Comparison of ENCODE assay signal across 15 cellular contexts in genomic region chr3:365268-365667, GRCh38.
A peak's percentile ranks its signal among the peaks of the same experiment; 100 is the strongest.
DNase-seq lines count a peak whose midpoint lies in the region; ATAC-seq, FAIRE-seq and TF ChIP-seq lines count a peak whose summit lies in the region.
"Had no signal": no experiment of that assay in that cellular context is flagged by ENCODE, and none has a peak within 500 bp of the region (broad histone marks: within the 10 kb centered on the region; RNA-seq: fewer than 3 reads in every experiment).

No MANE protein-coding gene starts in this region.

- FAIRE-seq in frontal cortex (lab: Jason Lieb, UNC): no peak
- FAIRE-seq: G401.6 had no signal

- ATAC-seq in GM19043 (IDR thresholded peaks at IDR 0.05; ENCODE audit: low read depth, unreplicated experiment) (peak; percentile 90), GM21825 (IDR thresholded peaks at IDR 0.05; ENCODE audit: unreplicated experiment) (peak; percentile 82), HG03135 (IDR thresholded peaks at IDR 0.05; ENCODE audit: unreplicated experiment) (peak; percentile 70)

- H3K9me3 Mint-ChIP-seq in nephron: peaks cover 16% of the 10 kb centered on the region

- no peaks in the 10 kb centered on the region for H3K36me3 Mint-ChIP-seq in nephron (ENCODE audit: low read depth)
- H3K36me3 Mint-ChIP-seq: CD4-positive, CD25-positive, alpha-beta regulatory T cell; mesothelial cell of epicardium had no signal

- peaks cover 6% of the 10 kb centered on the region for H3K4me1 Mint-ChIP-seq in nephron
- H3K4me1 Mint-ChIP-seq: CD4-positive, CD25-positive, alpha-beta regulatory T cell; mesothelial cell of epicardium had no signal

- no peak for TF ChIP-seq CTCF in nephron (IDR thresholded peaks at IDR 0.05; ENCODE audit: unreplicated experiment in 3 of 3)

- DNase-seq in frontal cortex (ENCODE audit: low spot score in 2 of 2) (no peak), NCI-H1436 (lab: John Stamatoyannopoulos, UW) (no peak), AML-193 (lab: John Stamatoyannopoulos, UW) (no peak)
- DNase-seq in central memory CD4-positive, alpha-beta T cell: no peak
- DNase-seq: activated CD4-positive, CD25-positive, alpha-beta regulatory T cell treated with anti-CD3 and anti-CD28 coated beads, Interleukin-2, amount 50 U/mL, for 72 hours; activated T-cell treated with anti-CD3 and anti-CD28 coated beads for 4 hours; CD4-positive, CD25-positive, alpha-beta regulatory T cell; colonic mucosa; SW 1271 had no signal

- H3K27me3 Mint-ChIP-seq in nephron (ENCODE audit: low read depth): peaks cover 7% of the 10 kb centered on the region
- H3K27me3 Mint-ChIP-seq: CD4-positive, CD25-positive, alpha-beta regulatory T cell had no signal

- H3K27ac Mint-ChIP-seq in nephron: peak overlapping the region; percentile 91 to 97 (median 95)
- H3K27ac Mint-ChIP-seq: CD4-positive, CD25-positive, alpha-beta regulatory T cell; mesothelial cell of epicardium had no signal

- peak overlapping the region in 1 of 3 experiments; percentile 46 for H3K4me3 Mint-ChIP-seq in nephron
- H3K4me3 Mint-ChIP-seq: CD4-positive, CD25-positive, alpha-beta regulatory T cell; mesothelial cell of epicardium had no signal
